8 cellular contexts compared by ENCODE assay signal in the genomic region with DNA sequence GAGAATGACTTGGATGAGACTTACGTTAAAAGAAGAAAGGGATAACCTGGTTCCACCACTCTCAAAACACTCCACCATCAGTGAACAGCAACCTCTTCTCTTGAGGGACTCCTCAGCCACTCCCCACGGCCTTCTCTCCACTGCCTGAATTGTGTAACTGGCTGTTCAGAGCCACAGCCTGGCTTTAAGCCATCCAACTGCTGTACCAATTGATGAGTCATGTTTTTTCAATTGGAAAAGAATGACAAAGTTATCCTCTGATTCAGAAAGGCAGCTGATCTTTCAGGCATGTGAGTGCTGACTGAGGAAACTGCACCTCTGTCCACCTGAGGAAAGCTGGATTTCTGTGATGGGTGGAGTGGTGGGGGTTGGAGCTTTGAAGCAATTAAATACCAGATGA. TPM values are rescaled to one million over a fixed set of nuclear protein-coding genes. Genes with fewer than 3 reads are reported as not detected.
DNase-seq lines count a peak whose midpoint lies in the region; ATAC-seq and TF ChIP-seq lines count a peak whose summit lies in the region.
"Not testable (repeated sequence)": the region's sequence is repeated elsewhere in the genome, so short reads cannot be mapped to it uniquely, and the experiment has no call there.

No MANE protein-coding gene starts in this region.

- not testable (repeated sequence) for TF ChIP-seq POLR2A in sigmoid colon (IDR thresholded peaks at IDR 0.05)

- POLR2A ChIA-PET in AG04449 (lab: Yijun Ruan, JAX) = not testable (repeated sequence)

- 19 to 21% methylated on average over 2 of the region's 2 CpGs for WGBS in lung, 2 donors
- WGBS in sigmoid colon, 2 donors = 10 to 35% methylated on average over 2 of the region's 2 CpGs

- not testable (repeated sequence) for TF ChIP-seq EP300 in sigmoid colon (IDR thresholded peaks at IDR 0.05)

- ATAC-seq in foreskin keratinocyte (peak; percentile 60), lung (ENCODE audit: insufficient read depth, low FRiP score) (peak; percentile 7)

- H3K27me3 Mint-ChIP-seq in T-helper 1 cell treated with Interleukin-12 subunit alpha and Interleukin-12 subunit beta and Interleukin-4 antibody, amounts not matched to agents 30 μg/mL and 1 μg/mL, for 36 hours (ENCODE audit: low read depth) = not testable (repeated sequence)

- H3K27ac Mint-ChIP-seq in T-helper 1 cell treated with Interleukin-12 subunit alpha and Interleukin-12 subunit beta and Interleukin-4 antibody, amounts not matched to agents 30 μg/mL and 1 μg/mL, for 36 hours = peak overlapping the region; percentile 45

- H3K4me1 Mint-ChIP-seq in T-helper 1 cell treated with Interleukin-12 subunit alpha and Interleukin-12 subunit beta and Interleukin-4 antibody, amounts not matched to agents 30 μg/mL and 1 μg/mL, for 36 hours (ENCODE audit: low read depth) = peaks cover 28% of the 10 kb centered on the region

- CTCF ChIA-PET in AG04449 (lab: Yijun Ruan, JAX) = interaction anchor here (0.7 kb wide), 1 partner anchor 13 kb away, joined by 3 read pairs; no protein-coding TSS in a partner anchor

- not testable (repeated sequence) for H3K4me3 ChIP-seq in AG04449 (ENCODE audit: low read depth, low read length); lung; sigmoid colon

- not testable (repeated sequence) for H3K9me3 ChIP-seq in lung (ENCODE audit: control insufficient read depth in 2 of 2, insufficient read depth in 1 of 2, low read length in 1 of 2); sigmoid colon

- DNase-seq in AG04449 (ENCODE audit: low read depth, low spot score) = peak; percentile 46
- DNase-seq in H4 (ENCODE audit: low spot score) = peak; percentile 89
- peak; percentile 12 for DNase-seq in NCI-H2196 treated with DMSO at 0.1 percent for 48 hours (lab: John Stamatoyannopoulos, UW; ENCODE audit: unreplicated experiment)
- DNase-seq in brain pericyte (ENCODE audit: low read depth, low spot score) = peak; percentile 26
- DNase-seq in foreskin keratinocyte = peak; percentile 73 to 90
- peak; percentile 82 for DNase-seq in lung (ENCODE audit: low spot score)
- peak; percentile 91 for DNase-seq in sigmoid colon

- H3K4me1 ChIP-seq in foreskin keratinocyte; lung (ENCODE audit: control insufficient read depth in 2 of 2, insufficient read depth in 2 of 2, low read length in 2 of 2): not testable (repeated sequence)
- peaks cover 0 to 23% (median 20%) of the 10 kb centered on the region in 4 donors for H3K4me1 ChIP-seq in sigmoid colon

- intact Hi-C loops in sigmoid colon (cut with DNase I) = not testable (repeated sequence)

- H3K36me3 Mint-ChIP-seq in T-helper 1 cell treated with Interleukin-12 subunit alpha and Interleukin-12 subunit beta and Interleukin-4 antibody, amounts not matched to agents 30 μg/mL and 1 μg/mL, for 36 hours (ENCODE audit: low read depth) = not testable (repeated sequence)

- not testable (repeated sequence) for TF ChIP-seq CTCF in AG04449 (IDR thresholded peaks at IDR 0.05; ENCODE audit: insufficient read depth, low read length, missing control alignments); foreskin keratinocyte (conservative IDR thresholded peaks at IDR 0.05); lung (IDR thresholded peaks at IDR 0.05; ENCODE audit: control extremely low read depth, extremely low read depth); sigmoid colon (IDR thresholded peaks at IDR 0.05)

- H3K36me3 ChIP-seq in lung (ENCODE audit: control insufficient read depth in 2 of 2, insufficient read depth in 2 of 2, low read length in 2 of 2); sigmoid colon: not testable (repeated sequence)

- not testable (repeated sequence) for H3K9me3 Mint-ChIP-seq in T-helper 1 cell treated with Interleukin-12 subunit alpha and Interleukin-12 subunit beta and Interleukin-4 antibody, amounts not matched to agents 30 μg/mL and 1 μg/mL, for 36 hours

- not testable (repeated sequence) for H3K27me3 ChIP-seq in foreskin keratinocyte; lung (ENCODE audit: control insufficient read depth, insufficient read depth); sigmoid colon

- H3K4me3 Mint-ChIP-seq in T-helper 1 cell treated with Interleukin-12 subunit alpha and Interleukin-12 subunit beta and Interleukin-4 antibody, amounts not matched to agents 30 μg/mL and 1 μg/mL, for 36 hours = not testable (repeated sequence)

- not testable (repeated sequence) for H3K27ac ChIP-seq in foreskin keratinocyte
- H3K27ac ChIP-seq in lung (ENCODE audit: low read depth in 1 of 2, low read length in 1 of 2) = peak overlapping the region; percentile 53 to 69
- H3K27ac ChIP-seq in sigmoid colon = peak overlapping the region; percentile 32 to 85 (median 68)

RNA-seq across cellular contexts. Expression of gene PLEKHM1, which starts 2.8 kb away (rescaled TPM):
- total RNA-seq in H4 (2014; rRNA removed; shearing (Covaris generic)) = 8.5 and 10.5 TPM in 2 replicates
- total RNA-seq in foreskin keratinocyte (24.5 and 25.6 TPM in 2 replicates), lung (10 to 100 TPM; 23.0 to 82.2 TPM), sigmoid colon (10 to 100 TPM; 19.3 to 43.4 (median 29.9) TPM)
- polyA plus RNA-seq in foreskin keratinocyte (14.5 and 15.8 TPM in 2 replicates), lung (10 to 100 TPM; 21.0 to 25.8 TPM), sigmoid colon (10 to 100 TPM; 17.4 to 28.7 (median 19.0) TPM)

RNA-seq across cellular contexts. Expression of gene ARHGAP27, which starts 55.0 kb away (rescaled TPM):
- total RNA-seq in H4 (2014; rRNA removed; shearing (Covaris generic)) = 0.46 and 1.4 TPM in 2 replicates
- total RNA-seq in foreskin keratinocyte (13.3 and 13.5 TPM in 2 replicates), lung (10 to 100 TPM; 42.4 to 85.8 TPM), sigmoid colon (10 to 100 TPM in 1 of 4 donors, 1 to 10 TPM in 3; 9.1 to 16.6 (median 9.5) TPM)
- polyA plus RNA-seq in foreskin keratinocyte (9.5 and 10.0 TPM in 2 replicates), lung (10 to 100 TPM; 56.1 to 67.6 TPM), sigmoid colon (100 to 1,000 TPM in 1 of 3 donors, 10 to 100 TPM in 2; 40.8 to 144 (median 59.4) TPM)

Comparison
In these comparisons a context has a peak if more than half of its experiments do, and no peak if none do; other contexts are left out.
1. DNase-seq: peak in every context shown above with its lines; median percentile 91 in sigmoid colon; 89 in H4; 82 in lung; 82 in foreskin keratinocyte; 46 in AG04449; 26 in brain pericyte; 12 in NCI-H2196 treated with DMSO at 0.1 percent for 48 hours.